8 cellular contexts compared by ENCODE assay signal in genomic region chr5:111072949-111073682, GRCh38. TPM values are rescaled to one million over a fixed set of nuclear protein-coding genes. Genes with fewer than 3 reads are reported as not detected.
A peak's percentile ranks its signal among the peaks of the same experiment; 100 is the strongest.
DNase-seq lines count a peak whose midpoint lies in the region; ATAC-seq and TF ChIP-seq lines count a peak whose summit lies in the region.

No MANE protein-coding gene starts in this region.

- peak overlapping the region; percentile 90 for H2AFZ ChIP-seq in ACC112 (ENCODE audit: low read length, unreplicated experiment)

- no peaks in the 10 kb centered on the region for H3K27me3 ChIP-seq in ACC112 (ENCODE audit: insufficient read depth, low read length)

- TF ChIP-seq CTCF in RWPE1 (conservative IDR thresholded peaks at IDR 0.05; ENCODE audit: low read depth) = 0 out of 2 replicates have a peak, but pooled peaks have one; percentile 12

- peak; percentile 39 for DNase-seq in RWPE1 (ENCODE audit: low spot score)
- DNase-seq in activated naive CD4-positive, alpha-beta T cell treated with anti-CD3 and anti-CD28 coated beads, Interleukin-2, amount 10 ng/mL, durations not matched to agents 7 days and 5 days = peak; percentile 70
- peak; percentile 81 for DNase-seq in left ventricle myocardium superior
- DNase-seq in retina = peak; percentile 78
- DNase-seq in midbrain (lab: John Stamatoyannopoulos, UW) = no peak

- H3K79me2 ChIP-seq in ACC112 (ENCODE audit: control insufficient read depth, insufficient read depth, low read length, unreplicated experiment) = no peaks in the 10 kb centered on the region

- H3K4me3 ChIP-seq in ACC112 (ENCODE audit: low read depth, low read length) = peak overlapping the region; percentile 88

- H3K4me3 Mint-ChIP-seq in activated naive CD4-positive, alpha-beta T cell treated with anti-CD3 and anti-CD28 coated beads, Interleukin-2, amount 10 ng/mL, durations not matched to agents 7 days and 5 days = peak overlapping the region; percentile 88

- no peaks in the 10 kb centered on the region for H3K36me3 ChIP-seq in ACC112 (ENCODE audit: insufficient read depth, low read length)

- no peak overlapping the region for H3K27ac Mint-ChIP-seq in activated naive CD4-positive, alpha-beta T cell treated with anti-CD3 and anti-CD28 coated beads, Interleukin-2, amount 10 ng/mL, durations not matched to agents 7 days and 5 days

- POLR2A ChIA-PET in RWPE1 (lab: Yijun Ruan, JAX; ENCODE audit: low non-redundant PET) = interaction anchor here (0.6 kb wide), 1 partner anchor 529 kb away, joined by 3 read pairs; no protein-coding TSS in a partner anchor

- peaks cover 23% of the 10 kb centered on the region for H3K4me1 Mint-ChIP-seq in activated naive CD4-positive, alpha-beta T cell treated with anti-CD3 and anti-CD28 coated beads, Interleukin-2, amount 10 ng/mL, durations not matched to agents 7 days and 5 days

- intact Hi-C loops in left ventricle myocardium superior (cut with micrococcal nuclease) = no loop called here

- peaks cover 32% of the 10 kb centered on the region for H3K4me1 ChIP-seq in ACC112 (ENCODE audit: control insufficient read depth, insufficient read depth, low read length, unreplicated experiment)

- no peaks in the 10 kb centered on the region for H3K9me3 Mint-ChIP-seq in activated naive CD4-positive, alpha-beta T cell treated with anti-CD3 and anti-CD28 coated beads, Interleukin-2, amount 10 ng/mL, durations not matched to agents 7 days and 5 days

- ATAC-seq in GM19328 (IDR thresholded peaks at IDR 0.05; ENCODE audit: unreplicated experiment) (peak; percentile 74), HG03442 (IDR thresholded peaks at IDR 0.05; ENCODE audit: unreplicated experiment) (peak; percentile 85), left ventricle myocardium superior (peak; percentile 97)

- no peak overlapping the region for H3K27ac ChIP-seq in ACC112 (ENCODE audit: low read depth, low read length)
- H3K27ac ChIP-seq in RWPE1 = peak overlapping the region; percentile 27; the same call in 1 of the 2 replicates

- CTCF ChIA-PET in RWPE1 (lab: Yijun Ruan, JAX) = interaction anchor here (0.7 kb wide), 1 partner anchor 308 kb away, joined by 3 read pairs; no protein-coding TSS in a partner anchor
- CTCF ChIA-PET in activated naive CD4-positive, alpha-beta T cell treated with anti-CD3 and anti-CD28 coated beads, Interleukin-2, amount 10 ng/mL, durations not matched to agents 7 days and 5 days (lab: Charles Lee) = no interaction called here

- H3K27me3 Mint-ChIP-seq in activated naive CD4-positive, alpha-beta T cell treated with anti-CD3 and anti-CD28 coated beads, Interleukin-2, amount 10 ng/mL, durations not matched to agents 7 days and 5 days = peaks cover 54% of the 10 kb centered on the region

- peaks cover 4% of the 10 kb centered on the region for H3K36me3 Mint-ChIP-seq in activated naive CD4-positive, alpha-beta T cell treated with anti-CD3 and anti-CD28 coated beads, Interleukin-2, amount 10 ng/mL, durations not matched to agents 7 days and 5 days

RNA-seq across cellular contexts. Expression of gene TSLP, which starts 1.6 kb away (rescaled TPM):
- 7.2 TPM for total RNA-seq in left ventricle myocardium superior

RNA-seq across cellular contexts. Expression of gene WDR36, which starts 19.0 kb away (rescaled TPM):
- 14.5 TPM for total RNA-seq in left ventricle myocardium superior
